ENCODE assay signal across 8 cellular contexts in genomic region chr19:44657211-44657921, GRCh38. TPM values are rescaled to one million over a fixed set of nuclear protein-coding genes. Genes with fewer than 3 reads are reported as not detected.
A peak's percentile ranks its signal among the peaks of the same experiment; 100 is the strongest.
DNase-seq lines count a peak whose midpoint lies in the region; ATAC-seq and TF ChIP-seq lines count a peak whose summit lies in the region.

No MANE protein-coding gene starts in this region.

- ATAC-seq in natural killer cell treated with Interleukin-12 subunit alpha and Interleukin-12 subunit beta and Interleukin-15 and Interleukin-18, amount 100 ng/mL, for 72 hours = peak; percentile 64 to 76
- ATAC-seq in stimulated activated naive CD8-positive, alpha-beta T cell treated with anti-CD3 and anti-CD28 coated beads, Interleukin-15, Interleukin-2, amounts not matched to agents 100 U/mL and 50 U/mL, for 24 hours = peak; percentile 71
- no peak for ATAC-seq in HG03108 (IDR thresholded peaks at IDR 0.05; ENCODE audit: unreplicated experiment)

- DNase-seq in GM13976 (ENCODE audit: low spot score) = peak; percentile 87
- peak; percentile 43 for DNase-seq in NCI-H82 treated with DMSO at 0.1 percent for 48 hours (lab: John Stamatoyannopoulos, UW; ENCODE audit: unreplicated experiment)
- DNase-seq in activated CD8-positive, alpha-beta memory T cell treated with anti-CD3 and anti-CD28 coated beads for 48 hours (ENCODE audit: low read depth in 2 of 3, low spot score in 2 of 3) = peak; percentile 41 to 55 (median 48)
- peak; percentile 48 for DNase-seq in epithelial cell of esophagus (ENCODE audit: low read depth)
- DNase-seq in natural killer cell treated with Interleukin-12 subunit alpha and Interleukin-12 subunit beta and Interleukin-15 and Interleukin-18, amount 100 ng/mL, for 72 hours (ENCODE audit: low spot score) = peak; percentile 70
- DNase-seq in stimulated activated naive CD8-positive, alpha-beta T cell treated with anti-CD3 and anti-CD28 coated beads, Interleukin-15, Interleukin-2, amounts not matched to agents 100 U/mL and 50 U/mL, for 24 hours = peak; percentile 78

- H3K4me3 ChIP-seq in epithelial cell of esophagus (ENCODE audit: low read length) = no peak overlapping the region

- H3K27ac Mint-ChIP-seq in natural killer cell treated with Interleukin-12 subunit alpha and Interleukin-12 subunit beta and Interleukin-15 and Interleukin-18, amount 100 ng/mL, for 72 hours = no peak overlapping the region

- no peaks in the 10 kb centered on the region for H3K36me3 Mint-ChIP-seq in natural killer cell treated with Interleukin-12 subunit alpha and Interleukin-12 subunit beta and Interleukin-15 and Interleukin-18, amount 100 ng/mL, for 72 hours

- no peaks in the 10 kb centered on the region for H3K27me3 Mint-ChIP-seq in natural killer cell treated with Interleukin-12 subunit alpha and Interleukin-12 subunit beta and Interleukin-15 and Interleukin-18, amount 100 ng/mL, for 72 hours

- TF ChIP-seq CTCF in 22Rv1 (IDR thresholded peaks at IDR 0.05) (peak; percentile 83), GM13976 (IDR thresholded peaks at IDR 0.05; ENCODE audit: borderline replicate concordance, control extremely low read depth, extremely low read depth, insufficient read depth, missing control alignments) (peak; percentile 92), epithelial cell of esophagus (IDR thresholded peaks at IDR 0.05; ENCODE audit: insufficient read depth, low read depth, low read length, missing control alignments) (peak; percentile 90)

- H3K4me3 Mint-ChIP-seq in natural killer cell treated with Interleukin-12 subunit alpha and Interleukin-12 subunit beta and Interleukin-15 and Interleukin-18, amount 100 ng/mL, for 72 hours = no peak overlapping the region

- H3K4me1 Mint-ChIP-seq in natural killer cell treated with Interleukin-12 subunit alpha and Interleukin-12 subunit beta and Interleukin-15 and Interleukin-18, amount 100 ng/mL, for 72 hours (ENCODE audit: low read depth in 2 of 2) = peaks cover 6 to 11% of the 10 kb centered on the region in 2 donors

- peak overlapping the region; percentile 38 for H3K27ac ChIP-seq in 22Rv1

- in situ Hi-C loops in GM13976 (cut with MboI; ENCODE audit: low sequenced_read_pairs, unreplicated experiment) = loop anchor here (10.0 kb wide), 1 partner anchor 83 kb away; no protein-coding TSS in a partner anchor

- no peaks in the 10 kb centered on the region for H3K9me3 Mint-ChIP-seq in natural killer cell treated with Interleukin-12 subunit alpha and Interleukin-12 subunit beta and Interleukin-15 and Interleukin-18, amount 100 ng/mL, for 72 hours

RNA-seq across cellular contexts. Expression of gene PVR, which starts 13.7 kb away (rescaled TPM):
- total RNA-seq in natural killer cell treated with Interleukin-12 subunit alpha and Interleukin-12 subunit beta and Interleukin-15 and Interleukin-18, amount 100 ng/mL, for 72 hours = 10 to 100 TPM; 11.7 to 20.3 TPM

RNA-seq across cellular contexts. Expression of gene CEACAM19, which starts 13.9 kb away (rescaled TPM):
- 1 to 10 TPM; 1.6 to 1.9 TPM for total RNA-seq in natural killer cell treated with Interleukin-12 subunit alpha and Interleukin-12 subunit beta and Interleukin-15 and Interleukin-18, amount 100 ng/mL, for 72 hours

RNA-seq across cellular contexts. Expression of gene CEACAM16, which starts 41.6 kb away (rescaled TPM):
- not detected for total RNA-seq in natural killer cell treated with Interleukin-12 subunit alpha and Interleukin-12 subunit beta and Interleukin-15 and Interleukin-18, amount 100 ng/mL, for 72 hours

RNA-seq across cellular contexts. Expression of gene IGSF23, which starts 44.0 kb away (rescaled TPM):
- not detected for total RNA-seq in natural killer cell treated with Interleukin-12 subunit alpha and Interleukin-12 subunit beta and Interleukin-15 and Interleukin-18, amount 100 ng/mL, for 72 hours
